23 cellular contexts compared by ENCODE assay signal in genomic region chr18:13456736-13457271, GRCh38.
DNase-seq lines count a peak whose midpoint lies in the region; ATAC-seq and TF ChIP-seq lines count a peak whose summit lies in the region.
"Had no signal": no experiment of that assay in that cellular context is flagged by ENCODE, and none has a peak within 500 bp of the region (broad histone marks: within the 10 kb centered on the region; RNA-seq: fewer than 3 reads in every experiment).

No MANE protein-coding gene starts in this region.

- H3K4me1 ChIP-seq in BLaER1 (peaks cover 87% of the 10 kb centered on the region), tibial nerve (peaks cover 0 to 13% (median 0%) of the 10 kb centered on the region in 4 donors)

- H3K27me3 Mint-ChIP-seq in CD4-positive, alpha-beta T cell, result no peaks in the 10 kb centered on the region
- H3K27me3 Mint-ChIP-seq in T-helper 17 cell (no peaks in the 10 kb centered on the region), glutamatergic neuron (ENCODE audit: unreplicated experiment) (peaks cover 11% of the 10 kb centered on the region)
- H3K27me3 Mint-ChIP-seq in effector memory CD8-positive, alpha-beta T cell, result peaks cover 10 to 14% of the 10 kb centered on the region in 2 donors

- 68 to 70% methylated on average over 3 of the region's 3 CpGs for WGBS in tibial nerve, 2 donors

- peak overlapping the region; percentile 75 for H3K27ac ChIP-seq in BLaER1
- H3K27ac ChIP-seq in CD4-positive, alpha-beta T cell (ENCODE audit: low read depth, low read length), result no peak overlapping the region
- H3K27ac ChIP-seq in tibial nerve, result no peak overlapping the region
- H3K27ac ChIP-seq: brain microvascular endothelial cell, esophagus squamous epithelium had no signal

- intact Hi-C loops in CD4-positive, alpha-beta T cell (cut with DNase I, micrococcal nuclease), result no loop called here

- DNase-seq in CD4-positive, alpha-beta T cell, result peak in 1 of 10 experiments; percentile 17
- DNase-seq in T-helper 17 cell (no peak), glutamatergic neuron (no peak), NCI-H1436 (lab: John Stamatoyannopoulos, UW) (no peak), tibial nerve (ENCODE audit: low spot score in 2 of 2) (no peak)
- no peak for DNase-seq in effector memory CD8-positive, alpha-beta T cell
- DNase-seq: activated T-cell treated with anti-CD3 and anti-CD28 coated beads for 4 hours; brain microvascular endothelial cell; DMS 273 treated with DMSO at 0.1 percent for 48 hours; effector memory CD4-positive, alpha-beta T cell; esophagus squamous epithelium; hypothalamus; midbrain; natural killer cell; NCI-H1105 treated with DMSO at 0.1 percent for 48 hours; retina; Right ventricle myocardium superior; stimulated activated naive CD4-positive, alpha-beta T cell; SW 1271 had no signal

- peaks cover 74% of the 10 kb centered on the region for H3K4me1 Mint-ChIP-seq in CD4-positive, alpha-beta T cell (ENCODE audit: low read depth)
- peaks cover 32% of the 10 kb centered on the region for H3K4me1 Mint-ChIP-seq in T-helper 17 cell
- peaks cover 29 to 33% of the 10 kb centered on the region in 2 donors for H3K4me1 Mint-ChIP-seq in effector memory CD8-positive, alpha-beta T cell (ENCODE audit: low read depth in 2 of 2)
- no peaks in the 10 kb centered on the region for H3K4me1 Mint-ChIP-seq in glutamatergic neuron (ENCODE audit: low read depth, unreplicated experiment)

- peak overlapping the region; percentile 56; the same call in 1 of the 2 replicates for H3K9ac ChIP-seq in BLaER1

- H3K27ac Mint-ChIP-seq in CD4-positive, alpha-beta T cell, result peak overlapping the region; percentile 55
- peak overlapping the region; percentile 86 for H3K27ac Mint-ChIP-seq in T-helper 17 cell
- peak overlapping the region; percentile 41 to 49 for H3K27ac Mint-ChIP-seq in effector memory CD8-positive, alpha-beta T cell
- H3K27ac Mint-ChIP-seq in glutamatergic neuron (ENCODE audit: unreplicated experiment), result no peak overlapping the region
- H3K27ac Mint-ChIP-seq: WTC11 had no signal

- no peak for TF ChIP-seq EP300 in tibial nerve (IDR thresholded peaks at IDR 0.05)

- CTCF ChIA-PET in CD4-positive, alpha-beta T cell (lab: Charles Lee), result interaction anchor here (0.6 kb wide), 1 partner anchor 621 kb away, joined by 4 read pairs; no protein-coding TSS in a partner anchor

- H3K9me3 ChIP-seq in BLaER1, result peaks cover 40% of the 10 kb centered on the region
- no peaks in the 10 kb centered on the region for H3K9me3 ChIP-seq in CD4-positive, alpha-beta T cell (ENCODE audit: control insufficient read depth, low read length)
- no peaks in the 10 kb centered on the region for H3K9me3 ChIP-seq in T-helper 17 cell (ENCODE audit: control insufficient read depth, low read length, poor library complexity, severe bottlenecking)
- no peaks in the 10 kb centered on the region for H3K9me3 ChIP-seq in tibial nerve
- H3K9me3 ChIP-seq: esophagus squamous epithelium had no signal

- peaks cover 6% of the 10 kb centered on the region for H3K36me3 Mint-ChIP-seq in CD4-positive, alpha-beta T cell (ENCODE audit: low read depth)
- H3K36me3 Mint-ChIP-seq in T-helper 17 cell (ENCODE audit: low read depth) (peaks cover 4% of the 10 kb centered on the region), glutamatergic neuron (ENCODE audit: unreplicated experiment) (peaks cover 4% of the 10 kb centered on the region)
- H3K36me3 Mint-ChIP-seq in effector memory CD8-positive, alpha-beta T cell (ENCODE audit: insufficient read depth), result no peaks in the 10 kb centered on the region
- H3K36me3 Mint-ChIP-seq: natural killer cell, WTC11 had no signal

- H3K4me2 ChIP-seq in BLaER1, result peak overlapping the region; percentile 87

- H4K20me1 ChIP-seq in BLaER1, result peaks cover 42% of the 10 kb centered on the region

- no peak for TF ChIP-seq CTCF in CD4-positive, alpha-beta T cell (IDR thresholded peaks at IDR 0.05)
- TF ChIP-seq CTCF in glutamatergic neuron (IDR thresholded peaks at IDR 0.05; ENCODE audit: partially characterized antibody, unreplicated experiment) (no peak), tibial nerve (IDR thresholded peaks at IDR 0.05) (no peak)

- no peak overlapping the region for H3K4me3 Mint-ChIP-seq in CD4-positive, alpha-beta T cell
- H3K4me3 Mint-ChIP-seq in T-helper 17 cell (no peak overlapping the region), glutamatergic neuron (ENCODE audit: unreplicated experiment) (no peak overlapping the region)
- H3K4me3 Mint-ChIP-seq in effector memory CD8-positive, alpha-beta T cell, result peak overlapping the region in 1 of 2 donors; percentile 39
- H3K4me3 Mint-ChIP-seq: natural killer cell, WTC11 had no signal

- no peaks in the 10 kb centered on the region for H3K9me3 Mint-ChIP-seq in CD4-positive, alpha-beta T cell
- no peaks in the 10 kb centered on the region for H3K9me3 Mint-ChIP-seq in effector memory CD8-positive, alpha-beta T cell
- no peaks in the 10 kb centered on the region for H3K9me3 Mint-ChIP-seq in glutamatergic neuron (ENCODE audit: unreplicated experiment)

- POLR2A ChIA-PET in CD4-positive, alpha-beta T cell (lab: Charles Lee), result no interaction called here

- H3K36me3 ChIP-seq in BLaER1, result peaks cover 66% of the 10 kb centered on the region
- H3K36me3 ChIP-seq in tibial nerve, result no peaks in the 10 kb centered on the region
- H3K36me3 ChIP-seq: brain microvascular endothelial cell, esophagus squamous epithelium had no signal

- no peak for ATAC-seq in CD4-positive, alpha-beta T cell (ENCODE audit: poor library complexity)
- no peak for ATAC-seq in T-helper 17 cell
- no peak for ATAC-seq in effector memory CD8-positive, alpha-beta T cell (replicated peaks)
- ATAC-seq in HG02973 (IDR thresholded peaks at IDR 0.05; ENCODE audit: unreplicated experiment), result no peak
- ATAC-seq: HCT116, natural killer cell, WTC11 had no signal

- H3K4me3 ChIP-seq in BLaER1 (no peak overlapping the region), tibial nerve (no peak overlapping the region)
- H3K4me3 ChIP-seq: esophagus squamous epithelium had no signal

- TF ChIP-seq POLR2A in tibial nerve (IDR thresholded peaks at IDR 0.05), result no peak

- no peaks in the 10 kb centered on the region for H3K27me3 ChIP-seq in BLaER1
- no peaks in the 10 kb centered on the region for H3K27me3 ChIP-seq in CD4-positive, alpha-beta T cell (ENCODE audit: control insufficient read depth, insufficient read depth, low read length)
- no peaks in the 10 kb centered on the region for H3K27me3 ChIP-seq in tibial nerve
- H3K27me3 ChIP-seq: brain microvascular endothelial cell, esophagus squamous epithelium had no signal
